In genomic region chr12:66804555-66804954, GRCh38 we compare ENCODE assay signal across 1 cellular context.
TF ChIP-seq lines count a peak whose summit lies in the region.

No MANE protein-coding gene starts in this region.

TF ChIP-seq in HEK293, 187 proteins besides CTCF, POLR2A, EP300 and RAD21 (continued from another document and continues in another):
- TF ChIP-seq ZNF280C (tag by site-specific recombination; IDR thresholded peaks at IDR 0.05) (no peak), ZBTB10 (tag by site-specific recombination; IDR thresholded peaks at IDR 0.05) (no peak), SALL2 (tag by site-specific recombination; IDR thresholded peaks at IDR 0.05; ENCODE audit: borderline replicate concordance) (no peak), GLIS1 (tag by site-specific recombination; IDR thresholded peaks at IDR 0.05) (no peak), ZNF18 (tag by site-specific recombination; IDR thresholded peaks at IDR 0.05) (0 out of 2 replicates have a peak, but pooled peaks have one; percentile 14), WT1 (tag by site-specific recombination; IDR thresholded peaks at IDR 0.05) (peak; percentile 55; the same call in 1 of the 2 replicates), ZNF223 (tag by site-specific recombination; IDR thresholded peaks at IDR 0.05) (no peak), ZNF544 (tag by site-specific recombination; IDR thresholded peaks at IDR 0.05) (no peak), SP3 (tag by site-specific recombination; IDR thresholded peaks at IDR 0.05) (0 out of 2 replicates have a peak, but pooled peaks have one; percentile 34), ZFP41 (tag by site-specific recombination; IDR thresholded peaks at IDR 0.05; ENCODE audit: borderline replicate concordance) (no peak), ZNF211 (tag by site-specific recombination; IDR thresholded peaks at IDR 0.05; ENCODE audit: low read depth) (no peak), ZSCAN18 (tag by site-specific recombination; IDR thresholded peaks at IDR 0.05) (no peak), ZNF837 (tag by site-specific recombination; IDR thresholded peaks at IDR 0.05) (no peak), KLF16 (tag by site-specific recombination; IDR thresholded peaks at IDR 0.05) (peak; percentile 81), ZNF843 (tag by site-specific recombination; IDR thresholded peaks at IDR 0.05) (peak; percentile 23; the same call in 1 of the 2 replicates), ZNF777 (tag by site-specific recombination; IDR thresholded peaks at IDR 0.05; ENCODE audit: borderline replicate concordance) (no peak), ZNF394 (tag by site-specific recombination; IDR thresholded peaks at IDR 0.05; ENCODE audit: borderline replicate concordance) (peak; percentile 66), EGR2 (tag by site-specific recombination; IDR thresholded peaks at IDR 0.05; ENCODE audit: low read depth) (no peak), INSM2 (tag by site-specific recombination; IDR thresholded peaks at IDR 0.05) (0 out of 2 replicates have a peak, but pooled peaks have one; percentile 28), ZNF140 (tag by site-specific recombination; IDR thresholded peaks at IDR 0.05) (no peak), ZEB2 (tag by site-specific recombination; IDR thresholded peaks at IDR 0.05) (peak; percentile 60; the same call in 1 of the 2 replicates), ZNF2 (tag by site-specific recombination; IDR thresholded peaks at IDR 0.05) (no peak), BCL11B (tag by site-specific recombination; IDR thresholded peaks at IDR 0.05; ENCODE audit: low read depth) (no peak), ZNF501 (tag by site-specific recombination; IDR thresholded peaks at IDR 0.05) (0 out of 2 replicates have a peak, but pooled peaks have one; percentile 33), MYNN (tag by site-specific recombination; IDR thresholded peaks at IDR 0.05; ENCODE audit: borderline replicate concordance) (no peak), ZNF398 (tag by site-specific recombination; IDR thresholded peaks at IDR 0.05) (no peak), ZNF157 (tag by site-specific recombination; IDR thresholded peaks at IDR 0.05) (no peak), KLF17 (tag by site-specific recombination; IDR thresholded peaks at IDR 0.05) (peak; percentile 65; the same call in 1 of the 2 replicates), ZBTB17 (tag by site-specific recombination; IDR thresholded peaks at IDR 0.05) (peak; percentile 45), ZIC2 (tag by site-specific recombination; IDR thresholded peaks at IDR 0.05) (no peak), SP7 (tag by site-specific recombination; IDR thresholded peaks at IDR 0.05) (peak; percentile 35; the same call in 1 of the 2 replicates), ZNF629 (tag by site-specific recombination; IDR thresholded peaks at IDR 0.05) (peak; percentile 59), ZBTB8A (tag by site-specific recombination; IDR thresholded peaks at IDR 0.05) (peak; percentile 40; the same call in 1 of the 2 replicates)
- TF ChIP-seq, protein P1, sequence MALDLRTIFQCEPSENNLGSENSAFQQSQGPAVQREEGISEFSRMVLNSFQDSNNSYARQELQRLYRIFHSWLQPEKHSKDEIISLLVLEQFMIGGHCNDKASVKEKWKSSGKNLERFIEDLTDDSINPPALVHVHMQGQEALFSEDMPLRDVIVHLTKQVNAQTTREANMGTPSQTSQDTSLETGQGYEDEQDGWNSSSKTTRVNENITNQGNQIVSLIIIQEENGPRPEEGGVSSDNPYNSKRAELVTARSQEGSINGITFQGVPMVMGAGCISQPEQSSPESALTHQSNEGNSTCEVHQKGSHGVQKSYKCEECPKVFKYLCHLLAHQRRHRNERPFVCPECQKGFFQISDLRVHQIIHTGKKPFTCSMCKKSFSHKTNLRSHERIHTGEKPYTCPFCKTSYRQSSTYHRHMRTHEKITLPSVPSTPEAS (tag by site-specific recombination; IDR thresholded peaks at IDR 0.05): peak; percentile 26; the same call in 1 of the 2 replicates
- TF ChIP-seq, protein P2, sequence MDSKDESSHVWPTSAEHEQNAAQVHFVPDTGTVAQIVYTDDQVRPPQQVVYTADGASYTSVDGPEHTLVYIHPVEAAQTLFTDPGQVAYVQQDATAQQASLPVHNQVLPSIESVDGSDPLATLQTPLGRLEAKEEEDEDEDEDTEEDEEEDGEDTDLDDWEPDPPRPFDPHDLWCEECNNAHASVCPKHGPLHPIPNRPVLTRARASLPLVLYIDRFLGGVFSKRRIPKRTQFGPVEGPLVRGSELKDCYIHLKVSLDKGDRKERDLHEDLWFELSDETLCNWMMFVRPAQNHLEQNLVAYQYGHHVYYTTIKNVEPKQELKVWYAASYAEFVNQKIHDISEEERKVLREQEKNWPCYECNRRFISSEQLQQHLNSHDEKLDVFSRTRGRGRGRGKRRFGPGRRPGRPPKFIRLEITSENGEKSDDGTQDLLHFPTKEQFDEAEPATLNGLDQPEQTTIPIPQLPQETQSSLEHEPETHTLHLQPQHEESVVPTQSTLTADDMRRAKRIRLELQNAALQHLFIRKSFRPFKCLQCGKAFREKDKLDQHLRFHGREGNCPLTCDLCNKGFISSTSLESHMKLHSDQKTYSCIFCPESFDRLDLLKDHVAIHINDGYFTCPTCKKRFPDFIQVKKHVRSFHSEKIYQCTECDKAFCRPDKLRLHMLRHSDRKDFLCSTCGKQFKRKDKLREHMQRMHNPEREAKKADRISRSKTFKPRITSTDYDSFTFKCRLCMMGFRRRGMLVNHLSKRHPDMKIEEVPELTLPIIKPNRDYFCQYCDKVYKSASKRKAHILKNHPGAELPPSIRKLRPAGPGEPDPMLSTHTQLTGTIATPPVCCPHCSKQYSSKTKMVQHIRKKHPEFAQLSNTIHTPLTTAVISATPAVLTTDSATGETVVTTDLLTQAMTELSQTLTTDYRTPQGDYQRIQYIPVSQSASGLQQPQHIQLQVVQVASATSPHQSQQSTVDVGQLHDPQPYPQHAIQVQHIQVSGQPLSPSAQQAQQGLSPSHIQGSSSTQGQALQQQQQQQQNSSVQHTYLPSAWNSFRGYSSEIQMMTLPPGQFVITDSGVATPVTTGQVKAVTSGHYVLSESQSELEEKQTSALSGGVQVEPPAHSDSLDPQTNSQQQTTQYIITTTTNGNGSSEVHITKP (tag by site-specific recombination; IDR thresholded peaks at IDR 0.05): peak; percentile 100
